Comparison of ENCODE assay signal across 1 cellular context in the genomic region with DNA sequence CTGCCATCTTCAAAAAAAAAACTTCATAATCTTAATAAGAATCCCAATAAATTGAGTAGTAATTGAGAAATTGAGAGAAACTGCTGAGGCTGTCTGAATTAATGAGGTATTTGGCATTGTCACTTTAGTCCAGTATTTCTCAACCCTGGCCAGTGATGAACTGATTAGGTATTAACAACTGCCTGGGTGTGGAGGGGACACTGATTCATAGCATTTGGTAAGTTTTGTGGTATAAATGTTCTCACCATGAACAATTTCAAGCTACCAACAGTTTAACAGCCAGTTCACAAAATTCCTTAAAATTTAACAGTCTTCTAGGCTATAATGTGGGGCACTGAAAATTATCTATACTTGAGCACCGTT.
TF ChIP-seq lines count a peak whose summit lies in the region.

No MANE protein-coding gene starts in this region.

TF ChIP-seq in GM23338, 12 proteins besides CTCF, POLR2A, EP300 and RAD21 (continued from another document):
- TF ChIP-seq, protein P1, sequence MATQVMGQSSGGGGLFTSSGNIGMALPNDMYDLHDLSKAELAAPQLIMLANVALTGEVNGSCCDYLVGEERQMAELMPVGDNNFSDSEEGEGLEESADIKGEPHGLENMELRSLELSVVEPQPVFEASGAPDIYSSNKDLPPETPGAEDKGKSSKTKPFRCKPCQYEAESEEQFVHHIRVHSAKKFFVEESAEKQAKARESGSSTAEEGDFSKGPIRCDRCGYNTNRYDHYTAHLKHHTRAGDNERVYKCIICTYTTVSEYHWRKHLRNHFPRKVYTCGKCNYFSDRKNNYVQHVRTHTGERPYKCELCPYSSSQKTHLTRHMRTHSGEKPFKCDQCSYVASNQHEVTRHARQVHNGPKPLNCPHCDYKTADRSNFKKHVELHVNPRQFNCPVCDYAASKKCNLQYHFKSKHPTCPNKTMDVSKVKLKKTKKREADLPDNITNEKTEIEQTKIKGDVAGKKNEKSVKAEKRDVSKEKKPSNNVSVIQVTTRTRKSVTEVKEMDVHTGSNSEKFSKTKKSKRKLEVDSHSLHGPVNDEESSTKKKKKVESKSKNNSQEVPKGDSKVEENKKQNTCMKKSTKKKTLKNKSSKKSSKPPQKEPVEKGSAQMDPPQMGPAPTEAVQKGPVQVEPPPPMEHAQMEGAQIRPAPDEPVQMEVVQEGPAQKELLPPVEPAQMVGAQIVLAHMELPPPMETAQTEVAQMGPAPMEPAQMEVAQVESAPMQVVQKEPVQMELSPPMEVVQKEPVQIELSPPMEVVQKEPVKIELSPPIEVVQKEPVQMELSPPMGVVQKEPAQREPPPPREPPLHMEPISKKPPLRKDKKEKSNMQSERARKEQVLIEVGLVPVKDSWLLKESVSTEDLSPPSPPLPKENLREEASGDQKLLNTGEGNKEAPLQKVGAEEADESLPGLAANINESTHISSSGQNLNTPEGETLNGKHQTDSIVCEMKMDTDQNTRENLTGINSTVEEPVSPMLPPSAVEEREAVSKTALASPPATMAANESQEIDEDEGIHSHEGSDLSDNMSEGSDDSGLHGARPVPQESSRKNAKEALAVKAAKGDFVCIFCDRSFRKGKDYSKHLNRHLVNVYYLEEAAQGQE (IDR thresholded peaks at IDR 0.05; ENCODE audit: unreplicated experiment), result no peak
- no peak for TF ChIP-seq ZNF331 (CRISPR knock-in tag; IDR thresholded peaks at IDR 0.05; ENCODE audit: low read depth)
- TF ChIP-seq NANOG (IDR thresholded peaks at IDR 0.05; ENCODE audit: borderline replicate concordance), result no peak
- TF ChIP-seq, protein P2, sequence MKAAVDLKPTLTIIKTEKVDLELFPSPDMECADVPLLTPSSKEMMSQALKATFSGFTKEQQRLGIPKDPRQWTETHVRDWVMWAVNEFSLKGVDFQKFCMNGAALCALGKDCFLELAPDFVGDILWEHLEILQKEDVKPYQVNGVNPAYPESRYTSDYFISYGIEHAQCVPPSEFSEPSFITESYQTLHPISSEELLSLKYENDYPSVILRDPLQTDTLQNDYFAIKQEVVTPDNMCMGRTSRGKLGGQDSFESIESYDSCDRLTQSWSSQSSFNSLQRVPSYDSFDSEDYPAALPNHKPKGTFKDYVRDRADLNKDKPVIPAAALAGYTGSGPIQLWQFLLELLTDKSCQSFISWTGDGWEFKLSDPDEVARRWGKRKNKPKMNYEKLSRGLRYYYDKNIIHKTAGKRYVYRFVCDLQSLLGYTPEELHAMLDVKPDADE (IDR thresholded peaks at IDR 0.05), result no peak
